8 cellular contexts compared by ENCODE assay signal in genomic region chr7:92833024-92833765, GRCh38. TPM values are rescaled to one million over a fixed set of nuclear protein-coding genes. Genes with fewer than 3 reads are reported as not detected.
DNase-seq lines count a peak whose midpoint lies in the region; ATAC-seq and TF ChIP-seq lines count a peak whose summit lies in the region.

No MANE protein-coding gene starts in this region.

- peak; percentile 35 for ATAC-seq in GM18861 (IDR thresholded peaks at IDR 0.05; ENCODE audit: unreplicated experiment)
- ATAC-seq in HG03095 (IDR thresholded peaks at IDR 0.05; ENCODE audit: unreplicated experiment) = peak; percentile 59
- peak; percentile 83 for ATAC-seq in left lobe of liver

- DNase-seq in AG04450 (ENCODE audit: low read depth, low spot score) (no peak), NCI-H2227 treated with DMSO at 0.1 percent for 48 hours (lab: John Stamatoyannopoulos, UW) (peak; percentile 88), chondrocyte (ENCODE audit: low spot score) (peak; percentile 94), left lobe of liver (ENCODE audit: low spot score) (peak; percentile 88)
- DNase-seq in activated CD4-positive, alpha-beta T cell treated with anti-CD3 and anti-CD28 coated beads for 1 hour = peak; percentile 82
- DNase-seq in stimulated activated CD4-positive, alpha-beta T cell treated with anti-CD3 and anti-CD28 coated beads, Interleukin-2, amount 100 ng/mL, for 48 hours = peak; percentile 82

- H3K9me3 Mint-ChIP-seq in chondrocyte (ENCODE audit: low read depth) = no peaks in the 10 kb centered on the region

- peak overlapping the region; percentile 91 for H3K4me3 ChIP-seq in AG04450 (ENCODE audit: low read depth, low read length)

- peak overlapping the region; percentile 94 for H3K27ac Mint-ChIP-seq in chondrocyte (ENCODE audit: unreplicated experiment)

- H3K36me3 Mint-ChIP-seq in chondrocyte (ENCODE audit: low read depth) = peaks cover 16% of the 10 kb centered on the region

- POLR2A ChIA-PET in AG04450 (lab: Yijun Ruan, JAX) = interaction anchor here (0.9 to 1.9 kb wide), 5 partner anchors 57 to 212 kb away, joined by 3 to 11 read pairs (median 4); no protein-coding TSS in a partner anchor

- H3K27me3 Mint-ChIP-seq in chondrocyte (ENCODE audit: low read depth) = no peaks in the 10 kb centered on the region

- CTCF ChIA-PET in AG04450 (lab: Charles Lee) = interaction anchor here (0.6 to 2.2 kb wide), 20 partner anchors 33 to 249 kb away, joined by 3 to 14 read pairs (median 4); partner anchors contain the start of gene FAM133B

- TF ChIP-seq CTCF in AG04450 (IDR thresholded peaks at IDR 0.05; ENCODE audit: low read depth, low read length) (peak; percentile 72), chondrocyte (IDR thresholded peaks at IDR 0.05) (peak; percentile 87)

- H3K27me3 ChIP-seq in AG04450 (ENCODE audit: control insufficient read depth, insufficient read depth, low read length) = no peaks in the 10 kb centered on the region

- no peaks in the 10 kb centered on the region; the same call in 1 of the 2 replicates for H3K9me3 ChIP-seq in AG04450 (ENCODE audit: control insufficient read depth, insufficient read depth, low read length)

- H3K27ac ChIP-seq in AG04450 (ENCODE audit: low read depth, low read length) = peak overlapping the region; percentile 95

- H3K4me3 Mint-ChIP-seq in chondrocyte (ENCODE audit: unreplicated experiment) = peak overlapping the region; percentile 92

- peaks cover 46% of the 10 kb centered on the region for H3K4me1 Mint-ChIP-seq in chondrocyte (ENCODE audit: low read depth)

RNA-seq across cellular contexts. Expression of gene CDK6, which starts 3.2 kb away (rescaled TPM):
- polyA plus RNA-seq in AG04450 (2011; rRNA removed) = 34.5 and 40.6 TPM in 2 replicates
- polyA minus RNA-seq in AG04450 (2011; rRNA and poly(A)+ RNA removed) = 87.5 and 90.6 TPM in 2 replicates
- total RNA-seq in chondrocyte = 161 to 162 TPM (median 162 TPM) in 3 replicates
- 15.3 TPM for total RNA-seq in left lobe of liver
